8 cellular contexts compared by ENCODE assay signal in the genomic region with DNA sequence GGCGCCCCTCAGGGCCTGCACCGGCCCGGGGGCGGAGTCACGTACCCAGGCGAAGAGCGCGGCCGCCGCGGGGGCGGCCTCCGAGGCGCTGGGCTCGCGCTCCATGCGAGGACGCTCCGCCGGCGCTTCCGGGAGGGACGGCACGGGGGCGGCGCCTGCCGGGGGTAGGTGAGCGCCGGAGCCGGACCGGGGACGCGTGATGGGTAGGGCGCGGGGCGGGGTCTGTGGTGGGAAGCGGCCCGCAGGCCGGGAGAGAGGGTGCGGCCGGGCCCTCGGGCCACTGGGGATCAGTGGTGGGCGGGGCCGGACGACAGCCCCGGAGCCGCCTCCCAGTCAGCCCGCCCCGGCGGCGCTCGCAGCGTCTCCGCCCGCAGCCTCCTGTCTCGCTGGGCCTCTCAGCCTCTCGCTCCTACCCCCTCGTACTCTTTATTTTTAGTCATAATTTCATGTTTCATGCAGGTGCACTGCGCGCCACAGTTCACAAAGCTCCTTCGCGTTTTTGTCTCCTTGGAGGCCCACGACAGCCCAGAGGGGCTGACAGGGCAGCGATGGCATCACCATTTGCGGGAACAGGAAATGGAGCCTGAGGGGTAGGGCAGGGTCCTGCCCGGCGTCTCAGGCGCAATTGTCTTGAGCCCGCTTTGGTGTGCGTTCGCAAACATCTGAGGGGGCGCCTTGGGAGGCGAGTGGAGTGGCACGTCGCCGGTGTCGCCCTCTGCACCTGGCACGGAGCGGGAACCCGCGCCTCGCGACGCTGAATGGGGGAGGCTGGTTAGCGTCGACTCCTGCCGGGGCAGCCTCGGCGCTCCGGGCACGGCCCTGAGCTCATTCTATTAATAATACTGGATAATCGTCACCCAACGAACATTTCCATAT. TPM values are rescaled to one million over a fixed set of nuclear protein-coding genes. Genes with fewer than 3 reads are reported as not detected.
A peak's percentile ranks its signal among the peaks of the same experiment; 100 is the strongest.
DNase-seq lines count a peak whose midpoint lies in the region; ATAC-seq and TF ChIP-seq lines count a peak whose summit lies in the region.

A gene (minus strand): TSS at position 142 of the 876 bp plus-strand sequence. CDS start 37 bp downstream, at position 105.

- H3K27me3 ChIP-seq in BJ (ENCODE audit: control insufficient read depth, insufficient read depth, low read length) = no peaks in the 10 kb centered on the region
- no peaks in the 10 kb centered on the region for H3K27me3 ChIP-seq in colonic mucosa

- intact Hi-C loops in colonic mucosa (cut with DNase I) = no loop called here

- H3K27ac ChIP-seq in colonic mucosa = peak within 1 kb of the TSS; percentile 84

- POLR2A ChIA-PET in BJ (lab: Charles Lee) = interaction anchor here (0.7 kb wide), 1 partner anchor 40 kb away, joined by 13 read pairs; no protein-coding TSS in a partner anchor

- H3K9me3 ChIP-seq in colonic mucosa = no peaks in the 10 kb centered on the region

- no peaks in the 10 kb centered on the region for H3K36me3 ChIP-seq in BJ (ENCODE audit: control insufficient read depth, insufficient read depth, low read length)
- H3K36me3 ChIP-seq in colonic mucosa = no peaks in the 10 kb centered on the region

- peak within 1 kb of the TSS; percentile 77 to 92 for H3K9ac ChIP-seq in colonic mucosa (ENCODE audit: low read depth in 2 of 2, low read length in 2 of 2)

- DNase-seq in BJ (ENCODE audit: low read depth) = peak; percentile 33
- peak; percentile 26 for DNase-seq in NCI-H524 treated with DMSO at 0.1 percent for 48 hours (lab: John Stamatoyannopoulos, UW)
- DNase-seq in activated CD4-positive, alpha-beta T cell treated with anti-CD3 and anti-CD28 coated beads for 4 hours = peak; percentile 85 to 89
- DNase-seq in colonic mucosa = peak; percentile 97
- DNase-seq in left lobe of liver (ENCODE audit: low spot score) = peak; percentile 98
- peak; percentile 83 for DNase-seq in stimulated activated CD4-positive, alpha-beta T cell treated with anti-CD3 and anti-CD28 coated beads, Interleukin-2, amount 100 ng/mL, for 4 hours (ENCODE audit: low read depth)

- CTCF ChIA-PET in BJ (lab: Yijun Ruan, JAX) = interaction anchor here (1.0 to 2.7 kb wide), 2 partner anchors 30 to 35 kb away, joined by 3 to 8 read pairs; no protein-coding TSS in a partner anchor

- peak within 1 kb of the TSS; percentile 86 for H3K4me3 ChIP-seq in BJ (ENCODE audit: low read depth, low read length)
- H3K4me3 ChIP-seq in colonic mucosa = peak within 1 kb of the TSS; percentile 84

- no peak for TF ChIP-seq CTCF in BJ (IDR thresholded peaks at IDR 0.05; ENCODE audit: insufficient read depth, low read depth, low read length)
- TF ChIP-seq CTCF in colonic mucosa (IDR thresholded peaks at IDR 0.05) = no peak

- peak; percentile 97 for ATAC-seq in GM19324 (IDR thresholded peaks at IDR 0.05; ENCODE audit: low FRiP score, unreplicated experiment)
- peak; percentile 86 for ATAC-seq in HG03460 (IDR thresholded peaks at IDR 0.05; ENCODE audit: unreplicated experiment)
- ATAC-seq in left lobe of liver = peak; percentile 97

- H3K4me1 ChIP-seq in colonic mucosa = no peaks in the 10 kb centered on the region

RNA-seq across cellular contexts. Expression of the gene that starts here (rescaled TPM):
- polyA plus RNA-seq in BJ (2011; rRNA removed) = 17.2 and 17.4 TPM in 2 replicates
- polyA minus RNA-seq in BJ (2011; rRNA and poly(A)+ RNA removed) = 13.4 and 16.0 TPM in 2 replicates
- 10 to 100 TPM; 23.2 to 36.2 TPM for total RNA-seq in colonic mucosa
- 13.7 TPM for total RNA-seq in left lobe of liver

Comparison
In these comparisons a context has a peak if more than half of its experiments do, and no peak if none do; other contexts are left out.
1. Peak in every context shown above with its lines: DNase-seq, ATAC-seq, H3K4me3 ChIP-seq and H3K27ac ChIP-seq.
2. DNase-seq: peak in every context shown above with its lines; median percentile 98 in left lobe of liver; 97 in colonic mucosa; 87 in activated CD4-positive, alpha-beta T cell treated with anti-CD3 and anti-CD28 coated beads for 4 hours; 83 in stimulated activated CD4-positive, alpha-beta T cell treated with anti-CD3 and anti-CD28 coated beads, Interleukin-2, amount 100 ng/mL, for 4 hours; 33 in BJ; 26 in NCI-H524 treated with DMSO at 0.1 percent for 48 hours.